8 cellular contexts compared by ENCODE assay signal in genomic region chr1:145465405-145466144, GRCh38. TPM values are rescaled to one million over a fixed set of nuclear protein-coding genes. Genes with fewer than 3 reads are reported as not detected.
DNase-seq lines count a peak whose midpoint lies in the region; ATAC-seq lines count a peak whose summit lies in the region.
"Not testable (repeated sequence)": the region's sequence is repeated elsewhere in the genome, so short reads cannot be mapped to it uniquely, and the experiment has no call there.

No MANE protein-coding gene starts in this region.

- not testable (repeated sequence) for H3K23ac ChIP-seq in mesenchymal stem cell (ENCODE audit: low read length in 2 of 2)

- CTCF ChIA-PET in CD8-positive, alpha-beta memory T cell (lab: Charles Lee); activated CD8-positive, alpha-beta T cell treated with anti-CD3 and anti-CD28 coated beads, Interleukin-2, amount 10 ng/mL, durations not matched to agents 7 days and 5 days (lab: Charles Lee): not testable (repeated sequence)

- not testable (repeated sequence) for H4K91ac ChIP-seq in mesenchymal stem cell (ENCODE audit: low read length)

- not testable (repeated sequence) for H3K27me3 Mint-ChIP-seq in CD8-positive, alpha-beta memory T cell
- H3K27me3 Mint-ChIP-seq in activated CD8-positive, alpha-beta T cell treated with anti-CD3 and anti-CD28 coated beads, Interleukin-2, amount 10 ng/mL, durations not matched to agents 7 days and 5 days (ENCODE audit: low read depth) = peaks cover 11% of the 10 kb centered on the region

- H3K4me2 ChIP-seq in mesenchymal stem cell (ENCODE audit: low read length, poor library complexity, severe bottlenecking) = peak overlapping the region; percentile 53

- H3K4me1 ChIP-seq in CD8-positive, alpha-beta memory T cell (ENCODE audit: insufficient read depth, low read length); ectodermal cell (ENCODE audit: control insufficient read depth, insufficient read depth, low read length); mesenchymal stem cell (ENCODE audit: control insufficient read depth, insufficient read depth, low read depth, low read length): not testable (repeated sequence)

- H3K4me3 ChIP-seq in CD8-positive, alpha-beta memory T cell (ENCODE audit: low read length) = peak overlapping the region; percentile 50
- H3K4me3 ChIP-seq in ectodermal cell (ENCODE audit: insufficient read depth, low read depth, low read length) (peak overlapping the region; percentile 20), mesenchymal stem cell (ENCODE audit: insufficient read depth in 1 of 2, low read depth in 1 of 2, low read length in 2 of 2) (peak overlapping the region in 1 of 2 experiments; percentile 77)

- not testable (repeated sequence) for H2BK12ac ChIP-seq in mesenchymal stem cell (ENCODE audit: low read length in 2 of 2)

- H3K27ac ChIP-seq in CD8-positive, alpha-beta memory T cell (ENCODE audit: low read depth, low read length) = peak overlapping the region; percentile 75
- H3K27ac ChIP-seq in ectodermal cell (ENCODE audit: insufficient read depth, low read depth, low read length, poor library complexity, severe bottlenecking) = peak overlapping the region; percentile 86
- not testable (repeated sequence) for H3K27ac ChIP-seq in mesenchymal stem cell (ENCODE audit: low read length, poor library complexity, severe bottlenecking)

- H2AK5ac ChIP-seq in mesenchymal stem cell (ENCODE audit: low read length, severe bottlenecking) = not testable (repeated sequence)

- H3K9me3 ChIP-seq in CD8-positive, alpha-beta memory T cell (ENCODE audit: low read length); ectodermal cell (ENCODE audit: control insufficient read depth, low read length); mesenchymal stem cell (ENCODE audit: control insufficient read depth, low read length): not testable (repeated sequence)

- not testable (repeated sequence) for H3K36me3 Mint-ChIP-seq in CD8-positive, alpha-beta memory T cell; activated CD8-positive, alpha-beta T cell treated with anti-CD3 and anti-CD28 coated beads, Interleukin-2, amount 10 ng/mL, durations not matched to agents 7 days and 5 days (ENCODE audit: low read depth)

- not testable (repeated sequence) for H3K36me3 ChIP-seq in CD8-positive, alpha-beta memory T cell (ENCODE audit: insufficient read depth, low read length); ectodermal cell (ENCODE audit: control insufficient read depth, insufficient read depth, low read length); mesenchymal stem cell (ENCODE audit: control insufficient read depth in 1 of 2, insufficient read depth in 2 of 2, low read depth in 1 of 2, low read length in 2 of 2)

- not testable (repeated sequence) for H3K9me3 Mint-ChIP-seq in CD8-positive, alpha-beta memory T cell; activated CD8-positive, alpha-beta T cell treated with anti-CD3 and anti-CD28 coated beads, Interleukin-2, amount 10 ng/mL, durations not matched to agents 7 days and 5 days (ENCODE audit: insufficient read depth)

- H3K27me3 ChIP-seq in CD8-positive, alpha-beta memory T cell (ENCODE audit: insufficient read depth, low read length, poor library complexity, severe bottlenecking); mesenchymal stem cell (ENCODE audit: control insufficient read depth in 1 of 2, insufficient read depth in 1 of 2, low read length in 2 of 2): not testable (repeated sequence)
- peaks cover 14% of the 10 kb centered on the region for H3K27me3 ChIP-seq in ectodermal cell (ENCODE audit: control insufficient read depth, insufficient read depth, low read length, poor library complexity, severe bottlenecking)

- DNase-seq in CD8-positive, alpha-beta memory T cell = peak; percentile 64 to 84 (median 82)
- peak; percentile 70 for DNase-seq in NCI-H82 treated with DMSO at 0.1 percent for 48 hours (lab: John Stamatoyannopoulos, UW; ENCODE audit: unreplicated experiment)
- peak; percentile 85 for DNase-seq in activated CD8-positive, alpha-beta T cell treated with anti-CD3 and anti-CD28 coated beads, Interleukin-2, amount 10 ng/mL, durations not matched to agents 7 days and 5 days
- DNase-seq in mesenchymal stem cell = peak; percentile 99
- DNase-seq in stimulated activated CD4-positive, alpha-beta T cell treated with anti-CD3 and anti-CD28 coated beads, TNF-alpha, amount 100 ng/mL, for 48 hours (ENCODE audit: low read depth in 3 of 3) = peak; percentile 56 to 87 (median 83)

- H3K4me1 Mint-ChIP-seq in CD8-positive, alpha-beta memory T cell; activated CD8-positive, alpha-beta T cell treated with anti-CD3 and anti-CD28 coated beads, Interleukin-2, amount 10 ng/mL, durations not matched to agents 7 days and 5 days (ENCODE audit: low read depth): not testable (repeated sequence)

- not testable (repeated sequence) for H3K14ac ChIP-seq in mesenchymal stem cell (ENCODE audit: low read length in 2 of 2)

- ATAC-seq in GM19463 (IDR thresholded peaks at IDR 0.05; ENCODE audit: unreplicated experiment) (peak; percentile 89), HG03558 (IDR thresholded peaks at IDR 0.05; ENCODE audit: extremely low read depth, unreplicated experiment) (peak; percentile 71)
- ATAC-seq in activated CD8-positive, alpha-beta T cell treated with anti-CD3 and anti-CD28 coated beads, Interleukin-2, amount 10 ng/mL, durations not matched to agents 7 days and 5 days = peak; percentile 83

- H2BK5ac ChIP-seq in mesenchymal stem cell (ENCODE audit: low read depth, low read length, poor library complexity, severe bottlenecking) = peak overlapping the region; percentile 81

- POLR2A ChIA-PET in CD8-positive, alpha-beta memory T cell (lab: Charles Lee) = not testable (repeated sequence)
- POLR2A ChIA-PET in activated CD8-positive, alpha-beta T cell treated with anti-CD3 and anti-CD28 coated beads, Interleukin-2, amount 10 ng/mL, durations not matched to agents 7 days and 5 days (lab: Charles Lee) = interaction anchor here (0.6 to 1.0 kb wide), 5 partner anchors 40 to 587 kb away, joined by 3 to 31 read pairs (median 5); partner anchors contain the start of gene NBPF20

- not testable (repeated sequence) for H3K18ac ChIP-seq in mesenchymal stem cell (ENCODE audit: low read depth in 1 of 2, low read length in 2 of 2)

- not testable (repeated sequence) for H2BK15ac ChIP-seq in mesenchymal stem cell (ENCODE audit: low read depth, poor library complexity, severe bottlenecking)

- not testable (repeated sequence) for H4K8ac ChIP-seq in mesenchymal stem cell (ENCODE audit: low read length)

- not testable (repeated sequence) for H3K79me1 ChIP-seq in mesenchymal stem cell (replicated peaks; ENCODE audit: low read length, poor library complexity, severe bottlenecking)

- not testable (repeated sequence) for H2BK120ac ChIP-seq in mesenchymal stem cell (ENCODE audit: low read depth, low read length)

- H3K9ac ChIP-seq in mesenchymal stem cell (ENCODE audit: low read length) = peak overlapping the region; percentile 84

- H2AFZ ChIP-seq in mesenchymal stem cell (ENCODE audit: low read depth, low read length) = not testable (repeated sequence)

- peak overlapping the region; percentile 87 to 96 (median 93) for H3K4me3 Mint-ChIP-seq in CD8-positive, alpha-beta memory T cell
- peak overlapping the region; percentile 77 for H3K4me3 Mint-ChIP-seq in activated CD8-positive, alpha-beta T cell treated with anti-CD3 and anti-CD28 coated beads, Interleukin-2, amount 10 ng/mL, durations not matched to agents 7 days and 5 days

- not testable (repeated sequence) for H3K4ac ChIP-seq in mesenchymal stem cell (ENCODE audit: low read depth in 1 of 2, low read length in 2 of 2)

- peak overlapping the region; percentile 89 to 99 (median 96) for H3K27ac Mint-ChIP-seq in CD8-positive, alpha-beta memory T cell
- H3K27ac Mint-ChIP-seq in activated CD8-positive, alpha-beta T cell treated with anti-CD3 and anti-CD28 coated beads, Interleukin-2, amount 10 ng/mL, durations not matched to agents 7 days and 5 days = peak overlapping the region; percentile 97

- 0 to 1% methylated on average over 15 of the region's 35 CpGs for WGBS in ectodermal cell, 2 experiments
- WGBS in mesenchymal stem cell = under 1% methylated on average over 14 of the region's 35 CpGs

RNA-seq across cellular contexts. Expression of gene NBPF20, which starts 40.2 kb away (rescaled TPM):
- total RNA-seq in CD8-positive, alpha-beta memory T cell = 1 to 10 TPM; 1.3 to 1.9 TPM
- polyA plus RNA-seq in CD8-positive, alpha-beta memory T cell = 0.62 TPM
- total RNA-seq in activated CD8-positive, alpha-beta T cell treated with anti-CD3 and anti-CD28 coated beads, Interleukin-2, amount 10 ng/mL, durations not matched to agents 7 days and 5 days = under 1 TPM; 0.08 to 0.18 TPM
- 0.37 TPM for polyA plus RNA-seq in ectodermal cell (2013, experiment 1 of 4)
- 0.39 TPM for polyA plus RNA-seq in ectodermal cell (2013, experiment 2 of 4)
- 0.48 TPM for polyA plus RNA-seq in ectodermal cell (2013, experiment 3 of 4)
- polyA plus RNA-seq in ectodermal cell (2013, experiment 4 of 4) = 0.57 TPM
- 0.69 TPM for polyA plus RNA-seq in mesenchymal stem cell (2013, experiment 1 of 2)
- 0.48 TPM for polyA plus RNA-seq in mesenchymal stem cell (2013, experiment 2 of 2)
